In the genomic region with DNA sequence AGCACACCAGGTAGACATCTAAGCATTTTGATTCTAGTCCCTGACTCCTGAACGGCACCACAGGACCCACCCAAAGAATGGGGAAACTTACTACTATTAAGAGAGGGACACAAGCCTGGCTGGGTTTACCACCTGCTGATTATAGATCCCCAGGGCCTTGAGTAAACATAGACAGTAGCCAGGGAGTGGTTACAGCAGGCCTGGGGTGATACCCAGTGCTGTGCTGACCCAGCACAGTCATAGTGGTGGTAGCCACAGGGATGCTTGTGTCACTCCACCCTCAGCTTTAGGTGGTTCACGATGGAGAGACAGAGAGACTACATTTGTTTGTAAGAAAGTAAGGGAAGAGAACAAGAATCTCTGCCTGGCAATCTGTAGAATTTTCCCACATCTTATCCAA, we compare ENCODE assay signal across 27 cellular contexts. TPM values are rescaled to one million over a fixed set of nuclear protein-coding genes. Genes with fewer than 3 reads are reported as not detected.
DNase-seq lines count a peak whose midpoint lies in the region; ATAC-seq, FAIRE-seq and TF ChIP-seq lines count a peak whose summit lies in the region.
"Had no signal": no experiment of that assay in that cellular context is flagged by ENCODE, and none has a peak within 500 bp of the region (broad histone marks: within the 10 kb centered on the region; RNA-seq: fewer than 3 reads in every experiment).

No MANE protein-coding gene starts in this region.

- TF ChIP-seq CTCF in Caco-2 (IDR thresholded peaks at IDR 0.05; ENCODE audit: insufficient read depth in 1 of 2, low read depth in 1 of 2, low read length in 1 of 2, severe bottlenecking in 1 of 2, unreplicated experiment in 1 of 2): no peak

- H3K9me3 Mint-ChIP-seq in activated T-helper 2 cell treated with anti-CD3 and anti-CD28 coated beads, Interferon-gamma antibody, Interleukin-2, Interleukin-4, amounts not matched to agents 10 μg/mL and 5 μg/mL and 100 μg/mL, durations not matched to agents 14 hours and 24 hours and 36 hours: peaks cover under 1% of the 10 kb centered on the region
- no peaks in the 10 kb centered on the region for H3K9me3 Mint-ChIP-seq in stimulated activated effector memory CD8-positive, alpha-beta T cell treated with anti-CD3 and anti-CD28 coated beads, Interleukin-12 subunit alpha, Interleukin-12 subunit beta, amount 100 ng/mL, for 72 hours
- no peaks in the 10 kb centered on the region for H3K9me3 Mint-ChIP-seq in Caco-2 (ENCODE audit: unreplicated experiment)
- H3K9me3 Mint-ChIP-seq: CD8-positive, alpha-beta T cell had no signal

- intact Hi-C loops in activated T-helper 2 cell treated with anti-CD3 and anti-CD28 coated beads, Interferon-gamma antibody, Interleukin-2, Interleukin-4, amounts not matched to agents 10 μg/mL and 5 μg/mL and 100 μg/mL, durations not matched to agents 14 hours and 24 hours and 36 hours (cut with micrococcal nuclease): loop anchor here (2.0 kb wide), 1 partner anchor 15 kb away; no protein-coding TSS in a partner anchor
- intact Hi-C loops in Caco-2 (cut with micrococcal nuclease; ENCODE audit: unreplicated experiment): no loop called here

- H3K27me3 Mint-ChIP-seq in activated T-helper 2 cell treated with anti-CD3 and anti-CD28 coated beads, Interferon-gamma antibody, Interleukin-2, Interleukin-4, amounts not matched to agents 10 μg/mL and 5 μg/mL and 100 μg/mL, durations not matched to agents 14 hours and 24 hours and 36 hours (ENCODE audit: low read depth): no peaks in the 10 kb centered on the region
- H3K27me3 Mint-ChIP-seq in Caco-2 (ENCODE audit: insufficient read depth, unreplicated experiment): no peaks in the 10 kb centered on the region

- H3K36me3 Mint-ChIP-seq in activated T-helper 2 cell treated with anti-CD3 and anti-CD28 coated beads, Interferon-gamma antibody, Interleukin-2, Interleukin-4, amounts not matched to agents 10 μg/mL and 5 μg/mL and 100 μg/mL, durations not matched to agents 14 hours and 24 hours and 36 hours (ENCODE audit: low read depth): peaks cover 77% of the 10 kb centered on the region
- H3K36me3 Mint-ChIP-seq in stimulated activated effector memory CD8-positive, alpha-beta T cell treated with anti-CD3 and anti-CD28 coated beads, Interleukin-12 subunit alpha, Interleukin-12 subunit beta, amount 100 ng/mL, for 72 hours: no peaks in the 10 kb centered on the region
- H3K36me3 Mint-ChIP-seq in Caco-2 (ENCODE audit: insufficient read depth, unreplicated experiment): no peaks in the 10 kb centered on the region
- H3K36me3 Mint-ChIP-seq: CD8-positive, alpha-beta T cell had no signal

- no peak overlapping the region for H3K4me3 ChIP-seq in Caco-2 (ENCODE audit: low read depth, low read length)
- H3K4me3 ChIP-seq: HAP-1, K562, PC-9, SJCRH30 had no signal

- TF ChIP-seq POLR2A in GM12891 (IDR thresholded peaks at IDR 0.05; ENCODE audit: low read depth, low read length): no peak

- ATAC-seq in stimulated activated effector memory CD8-positive, alpha-beta T cell treated with anti-CD3 and anti-CD28 coated beads, Interleukin-12 subunit alpha, Interleukin-12 subunit beta, amount 100 ng/mL, for 72 hours: peak; percentile 63
- no peak for ATAC-seq in GM18519 (IDR thresholded peaks at IDR 0.05; ENCODE audit: low FRiP score, unreplicated experiment)
- ATAC-seq: CD8-positive, alpha-beta T cell; K562; Right ventricle myocardium inferior; SK-N-SH treated with all-trans-retinoic acid at 6 μM for 48 hours had no signal

- H3K4me3 Mint-ChIP-seq in activated T-helper 2 cell treated with anti-CD3 and anti-CD28 coated beads, Interferon-gamma antibody, Interleukin-2, Interleukin-4, amounts not matched to agents 10 μg/mL and 5 μg/mL and 100 μg/mL, durations not matched to agents 14 hours and 24 hours and 36 hours (ENCODE audit: low read depth): no peak overlapping the region
- no peak overlapping the region for H3K4me3 Mint-ChIP-seq in stimulated activated effector memory CD8-positive, alpha-beta T cell treated with anti-CD3 and anti-CD28 coated beads, Interleukin-12 subunit alpha, Interleukin-12 subunit beta, amount 100 ng/mL, for 72 hours
- H3K4me3 Mint-ChIP-seq in Caco-2 (ENCODE audit: unreplicated experiment): no peak overlapping the region
- H3K4me3 Mint-ChIP-seq: CD8-positive, alpha-beta T cell; HFFc6 had no signal

- H3K27ac Mint-ChIP-seq in activated T-helper 2 cell treated with anti-CD3 and anti-CD28 coated beads, Interferon-gamma antibody, Interleukin-2, Interleukin-4, amounts not matched to agents 10 μg/mL and 5 μg/mL and 100 μg/mL, durations not matched to agents 14 hours and 24 hours and 36 hours: peak overlapping the region; percentile 33
- no peak overlapping the region for H3K27ac Mint-ChIP-seq in stimulated activated effector memory CD8-positive, alpha-beta T cell treated with anti-CD3 and anti-CD28 coated beads, Interleukin-12 subunit alpha, Interleukin-12 subunit beta, amount 100 ng/mL, for 72 hours
- no peak overlapping the region for H3K27ac Mint-ChIP-seq in Caco-2 (ENCODE audit: unreplicated experiment)
- H3K27ac Mint-ChIP-seq: CD8-positive, alpha-beta T cell; HFFc6 had no signal

- POLR2A ChIA-PET in Caco-2 (lab: Charles Lee): no interaction called here

- peak; percentile 56 for FAIRE-seq in GM12891 (lab: Jason Lieb, UNC)
- FAIRE-seq: HTR-8/SVneo, K562 had no signal

- CTCF ChIA-PET in Caco-2 (lab: Charles Lee): no interaction called here

- peaks cover 44% of the 10 kb centered on the region for H3K4me1 Mint-ChIP-seq in activated T-helper 2 cell treated with anti-CD3 and anti-CD28 coated beads, Interferon-gamma antibody, Interleukin-2, Interleukin-4, amounts not matched to agents 10 μg/mL and 5 μg/mL and 100 μg/mL, durations not matched to agents 14 hours and 24 hours and 36 hours (ENCODE audit: low read depth)
- H3K4me1 Mint-ChIP-seq in stimulated activated effector memory CD8-positive, alpha-beta T cell treated with anti-CD3 and anti-CD28 coated beads, Interleukin-12 subunit alpha, Interleukin-12 subunit beta, amount 100 ng/mL, for 72 hours: peaks cover 17% of the 10 kb centered on the region
- H3K4me1 Mint-ChIP-seq in Caco-2 (ENCODE audit: low read depth, unreplicated experiment): no peaks in the 10 kb centered on the region

- BruUV-seq in Caco-2 (replicated peaks; lab: Mats Ljungman, UMichigan): no TSS peak

- DNase-seq in GM12891 (ENCODE audit: insufficient read length, low spot score) (no peak), M059J (ENCODE audit: low read depth) (peak; percentile 18), NCI-H1105 treated with DMSO at 0.1 percent for 48 hours (lab: John Stamatoyannopoulos, UW) (no peak), Caco-2 (no peak)
- DNase-seq in activated T-helper 2 cell treated with anti-CD3 and anti-CD28 coated beads, Interferon-gamma antibody, Interleukin-2, Interleukin-4, amounts not matched to agents 10 μg/mL and 5 μg/mL and 100 μg/mL, durations not matched to agents 14 hours and 24 hours and 36 hours (ENCODE audit: low spot score): no peak
- no peak for DNase-seq in stimulated activated effector memory CD8-positive, alpha-beta T cell treated with anti-CD3 and anti-CD28 coated beads, Interleukin-12 subunit alpha, Interleukin-12 subunit beta, amount 100 ng/mL, for 72 hours (ENCODE audit: low spot score in 2 of 2)
- DNase-seq: Calu3; CD8-positive, alpha-beta T cell; DMS79 treated with DMSO at 0.1 percent for 48 hours; GF-D8; GOT3; HFFc6; Kasumi-1; MV-4-11; NCI-H2029; NCI-H446; NCI-H526; NCI-H82; PC-9; SJCRH30 had no signal

- no peaks in the 10 kb centered on the region for H3K36me3 ChIP-seq in Caco-2 (ENCODE audit: control insufficient read depth, insufficient read depth, low read length)
- H3K36me3 ChIP-seq: HAP-1, SJCRH30 had no signal

- no peaks in the 10 kb centered on the region for H3K4me1 ChIP-seq in Caco-2
- H3K4me1 ChIP-seq: HAP-1, SJCRH30 had no signal

- no peaks in the 10 kb centered on the region for H3K9me3 ChIP-seq in Caco-2
- H3K9me3 ChIP-seq: HAP-1, SJCRH30 had no signal

- H3K27me3 ChIP-seq in Caco-2 (replicated peaks; ENCODE audit: control insufficient read depth, insufficient read depth, low read length): no peaks in the 10 kb centered on the region
- H3K27me3 ChIP-seq: SJCRH30 had no signal

TF ChIP-seq in GM12891, 5 proteins besides CTCF, POLR2A, EP300 and RAD21:
- no peak for TF ChIP-seq TAF1 (IDR thresholded peaks at IDR 0.05; ENCODE audit: low read depth, low read length)
- TF ChIP-seq POLR2AphosphoS5 (IDR thresholded peaks at IDR 0.05; ENCODE audit: low read depth, low read length): no peak
- no peak for TF ChIP-seq SPI1 (IDR thresholded peaks at IDR 0.05; ENCODE audit: low read depth, low read length)

RNA-seq across cellular contexts. Expression of a gene that starts 11.7 kb away (rescaled TPM):
- 6.3 TPM for polyA plus RNA-seq in GM12891 (2012; ENCODE audit: low read depth, missing spikeins)
- total RNA-seq in M059J (2014; rRNA removed; shearing (Covaris generic)): 2.7 and 2.8 TPM in 2 replicates
- total RNA-seq in activated T-helper 2 cell treated with anti-CD3 and anti-CD28 coated beads, Interferon-gamma antibody, Interleukin-2, Interleukin-4, amounts not matched to agents 10 μg/mL and 5 μg/mL and 100 μg/mL, durations not matched to agents 14 hours and 24 hours and 36 hours: 9.7 and 10.2 TPM in 2 replicates
- not detected in 2 replicates for total RNA-seq in Caco-2 (2022)
- total RNA-seq: Calu3, HFFc6, PC-9, RPMI7951 had no signal
- polyA plus RNA-seq: K562 had no signal
